ENCODE assay signal across 23 cellular contexts in genomic region chr7:8057566-8057965, GRCh38.
"Had no signal": no experiment of that assay in that cellular context is flagged by ENCODE, and none has a peak within 500 bp of the region (broad histone marks: within the 10 kb centered on the region; RNA-seq: fewer than 3 reads in every experiment).

No MANE protein-coding gene starts in this region.

- H3K27ac Mint-ChIP-seq: activated naive CD4-positive, alpha-beta T cell treated with anti-CD3 and anti-CD28 coated beads, Interleukin-2, amount 50 U/mL, for 72 hours; T-helper 1 cell treated with Interleukin-12 subunit alpha and Interleukin-12 subunit beta and Interleukin-4 antibody, amounts not matched to agents 30 μg/mL and 1 μg/mL, for 36 hours; WTC11 had no signal

- H3K4me3 Mint-ChIP-seq: activated T-cell treated with anti-CD3 and anti-CD28 coated beads, Interleukin-2, amount 50 U/mL, for 4 hours; T-helper 1 cell treated with Interleukin-12 subunit alpha and Interleukin-12 subunit beta and Interleukin-4 antibody, amounts not matched to agents 30 μg/mL and 1 μg/mL, for 36 hours; WTC11 had no signal

- H3K4me1 Mint-ChIP-seq: WTC11 had no signal

- H3K9me3 Mint-ChIP-seq: activated naive CD4-positive, alpha-beta T cell treated with anti-CD3 and anti-CD28 coated beads, Interleukin-2, amount 50 U/mL, for 72 hours; activated T-cell treated with anti-CD3 and anti-CD28 coated beads, Interleukin-2, amount 50 U/mL, for 4 hours had no signal

- ATAC-seq: activated naive CD4-positive, alpha-beta T cell treated with anti-CD3 and anti-CD28 coated beads, Interleukin-2, amount 50 U/mL, for 72 hours; activated T-cell treated with anti-CD3 and anti-CD28 coated beads, Interleukin-2, amount 50 U/mL, for 4 hours; Panc1; WTC11 had no signal

- H3K9me3 ChIP-seq: colonic mucosa, MG63, SJSA1 had no signal

- DNase-seq: activated CD4-positive, alpha-beta T cell treated with anti-CD3 and anti-CD28 coated beads for 48 hours; activated CD4-positive, alpha-beta T cell treated with anti-CD3 and anti-CD28 coated beads, Interleukin-2, amount 50 U/mL, for 4 hours; activated CD4-positive, CD25-positive, alpha-beta regulatory T cell treated with anti-CD3 and anti-CD28 coated beads, Interleukin-2, amount 50 U/mL, for 72 hours; activated CD8-positive, alpha-beta memory T cell treated with anti-CD3 and anti-CD28 coated beads for 24 hours; activated T-cell treated with anti-CD3 and anti-CD28 coated beads, Interleukin-2, amount 50 U/mL, for 4 hours; caudate nucleus; colonic mucosa; MG63; NCI-H1105; NCI-H1436; NCI-H1694 treated with DMSO at 0.1 percent for 48 hours; NCI-H2029 treated with DMSO at 0.1 percent for 48 hours; NCI-H345; NCI-H510A; NCI-H526 treated with DMSO at 0.1 percent for 48 hours; NCI-H82; SHP77; T-helper 9 cell had no signal
